7 cellular contexts compared by ENCODE assay signal in genomic region chr9:128124873-128125574, GRCh38. TPM values are rescaled to one million over a fixed set of nuclear protein-coding genes. Genes with fewer than 3 reads are reported as not detected.
DNase-seq lines count a peak whose midpoint lies in the region; ATAC-seq and TF ChIP-seq lines count a peak whose summit lies in the region.

No MANE protein-coding gene starts in this region.

- POLR2A ChIA-PET in GM10248 (lab: Yijun Ruan, JAX) = no interaction called here

- no peak overlapping the region for H3K4me3 ChIP-seq in fibroblast of the aortic adventitia (ENCODE audit: low read depth, low read length)

- no peak for DNase-seq in GM10248 (ENCODE audit: extremely low spot score)
- peak; percentile 43 for DNase-seq in NAMALWA (ENCODE audit: low spot score)
- peak; percentile 68 to 75 for DNase-seq in activated CD4-positive, alpha-beta T cell treated with anti-CD3 and anti-CD28 coated beads, Interleukin-2, amount 50 U/mL, for 48 hours
- peak; percentile 57 for DNase-seq in fibroblast of the aortic adventitia (ENCODE audit: low read depth)
- peak; percentile 36 for DNase-seq in occipital lobe (lab: John Stamatoyannopoulos, UW)

- TF ChIP-seq CTCF in GM10248 (IDR thresholded peaks at IDR 0.05; ENCODE audit: control extremely low read depth, extremely low read depth, low read depth, missing control alignments) = peak; percentile 83
- TF ChIP-seq CTCF in fibroblast of the aortic adventitia (IDR thresholded peaks at IDR 0.05; ENCODE audit: insufficient read depth, low read length) = peak; percentile 72

- CTCF ChIA-PET in GM10248 (lab: Yijun Ruan, JAX) = interaction anchor here (0.7 to 7.4 kb wide), 26 partner anchors 10 to 296 kb away, joined by 3 to 110 read pairs (median 4); partner anchors contain the start of genes CERCAM, CIZ1 and SLC25A25

- no peak for ATAC-seq in HG03520 (IDR thresholded peaks at IDR 0.05; ENCODE audit: unreplicated experiment)
- no peak for ATAC-seq in GM18517 (IDR thresholded peaks at IDR 0.05; ENCODE audit: unreplicated experiment)

RNA-seq across cellular contexts. Expression of gene PTGES2, which starts 2.5 kb away (rescaled TPM):
- total RNA-seq in fibroblast of the aortic adventitia (ENCODE audit: low replicate concordance) = 33.9 and 40.8 TPM in 2 replicates
- total RNA-seq in occipital lobe = 39.5 TPM

RNA-seq across cellular contexts. Expression of gene LCN2, which starts 24.2 kb away (rescaled TPM):
- total RNA-seq in fibroblast of the aortic adventitia (ENCODE audit: low replicate concordance) (not detected in 2 replicates), occipital lobe (not detected)

RNA-seq across cellular contexts. Expression of gene BBLN, which starts 35.0 kb away (rescaled TPM):
- 37.4 and 63.4 TPM in 2 replicates for total RNA-seq in fibroblast of the aortic adventitia (ENCODE audit: low replicate concordance)
- 32.6 TPM for total RNA-seq in occipital lobe

RNA-seq across cellular contexts. Expression of gene SLC25A25, which starts 57.0 kb away (rescaled TPM):
- total RNA-seq in fibroblast of the aortic adventitia (ENCODE audit: low replicate concordance) (15.2 and 20.2 TPM in 2 replicates), occipital lobe (36.0 TPM)

RNA-seq across cellular contexts. Expression of gene NAIF1, which starts 57.9 kb away (rescaled TPM):
- 6.0 and 7.5 TPM in 2 replicates for total RNA-seq in fibroblast of the aortic adventitia (ENCODE audit: low replicate concordance)
- total RNA-seq in occipital lobe = 6.4 TPM
